Comparison of ENCODE assay signal across 8 cellular contexts in the genomic region with DNA sequence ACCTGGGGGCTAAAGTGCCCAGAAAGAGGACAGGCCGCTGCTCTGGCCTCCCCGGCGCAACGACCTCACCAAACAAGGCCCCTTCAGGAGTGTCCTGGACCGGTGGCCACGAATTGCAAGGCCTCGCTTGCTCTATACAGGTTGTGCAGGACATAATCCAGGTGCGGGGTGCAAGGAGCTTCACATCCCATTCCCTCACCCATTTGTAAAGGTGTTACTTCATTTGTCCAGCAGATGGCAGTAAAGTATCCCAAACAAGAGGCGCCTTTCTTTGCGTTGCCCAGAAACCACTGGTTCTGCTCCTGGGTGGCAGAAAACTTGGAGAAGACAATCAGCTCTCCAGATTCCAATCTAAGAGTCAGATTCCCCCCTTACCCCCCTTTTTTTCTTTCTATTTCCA. TPM values are rescaled to one million over a fixed set of nuclear protein-coding genes. Genes with fewer than 3 reads are reported as not detected.
A peak's percentile ranks its signal among the peaks of the same experiment; 100 is the strongest.
DNase-seq lines count a peak whose midpoint lies in the region; ATAC-seq and TF ChIP-seq lines count a peak whose summit lies in the region.

No MANE protein-coding gene starts in this region.

- no peaks in the 10 kb centered on the region for H3K36me3 ChIP-seq in fibroblast of lung (ENCODE audit: control insufficient read depth, insufficient read depth, low read length)

- ATAC-seq in T-helper 17 cell (peak; percentile 69), HG02798 (IDR thresholded peaks at IDR 0.05; ENCODE audit: poor library complexity, unreplicated experiment) (no peak), GM18519 (IDR thresholded peaks at IDR 0.05; ENCODE audit: low FRiP score, unreplicated experiment) (no peak)
- ATAC-seq in natural killer cell treated with Interleukin-12 subunit alpha and Interleukin-12 subunit beta and Interleukin-15 and Interleukin-18, amount 100 ng/mL, for 72 hours, result peak; percentile 59 to 68

- H3K4me1 Mint-ChIP-seq in T-helper 17 cell, result peaks cover 1% of the 10 kb centered on the region
- no peaks in the 10 kb centered on the region for H3K4me1 Mint-ChIP-seq in natural killer cell treated with Interleukin-12 subunit alpha and Interleukin-12 subunit beta and Interleukin-15 and Interleukin-18, amount 100 ng/mL, for 72 hours (ENCODE audit: low read depth in 2 of 2)

- no peaks in the 10 kb centered on the region for H3K9me3 Mint-ChIP-seq in natural killer cell treated with Interleukin-12 subunit alpha and Interleukin-12 subunit beta and Interleukin-15 and Interleukin-18, amount 100 ng/mL, for 72 hours

- DNase-seq in AG09319 (ENCODE audit: extremely low read depth, low read depth) (peak; percentile 43), GDM1 (lab: John Stamatoyannopoulos, UW) (peak; percentile 17), NCI-H146 (lab: John Stamatoyannopoulos, UW) (peak; percentile 60), T-helper 17 cell (no peak), fibroblast of lung (ENCODE audit: low read depth in 2 of 2) (peak; percentile 48 to 77)
- DNase-seq in natural killer cell treated with Interleukin-12 subunit alpha and Interleukin-12 subunit beta and Interleukin-15 and Interleukin-18, amount 100 ng/mL, for 72 hours (ENCODE audit: low spot score), result peak; percentile 75

- no peak overlapping the region for H3K27ac Mint-ChIP-seq in T-helper 17 cell
- H3K27ac Mint-ChIP-seq in natural killer cell treated with Interleukin-12 subunit alpha and Interleukin-12 subunit beta and Interleukin-15 and Interleukin-18, amount 100 ng/mL, for 72 hours, result no peak overlapping the region

- H3K27ac ChIP-seq in fibroblast of lung (ENCODE audit: insufficient read depth, low read length), result no peak overlapping the region

- H2AFZ ChIP-seq in fibroblast of lung (ENCODE audit: low read length), result no peak overlapping the region

- no peak overlapping the region for H3K9ac ChIP-seq in fibroblast of lung (ENCODE audit: insufficient read depth, low read length)

- H4K20me1 ChIP-seq in fibroblast of lung (ENCODE audit: control insufficient read depth, extremely low read depth, insufficient read depth, low read length), result no peaks in the 10 kb centered on the region

- TF ChIP-seq CTCF in AG09319 (IDR thresholded peaks at IDR 0.05; ENCODE audit: low read depth, low read length) (peak; percentile 65), fibroblast of lung (conservative IDR thresholded peaks at IDR 0.05 in 1 of 2, IDR thresholded peaks at IDR 0.05 in 1 of 2; ENCODE audit: low read depth in 1 of 2, low read length in 2 of 2) (peak; percentile 74)

- H3K9me3 ChIP-seq in T-helper 17 cell (ENCODE audit: control insufficient read depth, low read length, poor library complexity, severe bottlenecking) (no peaks in the 10 kb centered on the region), fibroblast of lung (ENCODE audit: control insufficient read depth, insufficient read depth, low read depth, low read length) (no peaks in the 10 kb centered on the region)

- no peak overlapping the region for H3K4me2 ChIP-seq in fibroblast of lung (ENCODE audit: extremely low read depth, insufficient read depth, low read length)

- H3K4me3 Mint-ChIP-seq in T-helper 17 cell, result no peak overlapping the region
- H3K4me3 Mint-ChIP-seq in natural killer cell treated with Interleukin-12 subunit alpha and Interleukin-12 subunit beta and Interleukin-15 and Interleukin-18, amount 100 ng/mL, for 72 hours, result no peak overlapping the region

- no peaks in the 10 kb centered on the region for H3K4me1 ChIP-seq in fibroblast of lung (ENCODE audit: control insufficient read depth, extremely low read depth, insufficient read depth, low read length)

- H3K27me3 ChIP-seq in fibroblast of lung (ENCODE audit: control insufficient read depth, insufficient read depth, low read length), result peaks cover 4% of the 10 kb centered on the region

- peaks cover 8% of the 10 kb centered on the region for H3K36me3 Mint-ChIP-seq in T-helper 17 cell (ENCODE audit: low read depth)
- H3K36me3 Mint-ChIP-seq in natural killer cell treated with Interleukin-12 subunit alpha and Interleukin-12 subunit beta and Interleukin-15 and Interleukin-18, amount 100 ng/mL, for 72 hours, result peaks cover 7% of the 10 kb centered on the region

- H3K79me2 ChIP-seq in fibroblast of lung (ENCODE audit: control insufficient read depth, insufficient read depth, low read length), result no peaks in the 10 kb centered on the region

- H3K4me3 ChIP-seq in fibroblast of lung (replicated peaks in 1 of 4; ENCODE audit: control extremely low read depth in 1 of 4, insufficient read depth in 1 of 4, low read depth in 3 of 4, low read length in 4 of 4), result no peak overlapping the region

- peaks cover 76% of the 10 kb centered on the region for H3K27me3 Mint-ChIP-seq in T-helper 17 cell
- H3K27me3 Mint-ChIP-seq in natural killer cell treated with Interleukin-12 subunit alpha and Interleukin-12 subunit beta and Interleukin-15 and Interleukin-18, amount 100 ng/mL, for 72 hours, result peaks cover 29 to 62% of the 10 kb centered on the region in 2 donors

RNA-seq across cellular contexts. Expression of gene PRDM11, which starts 35.9 kb away (rescaled TPM):
- total RNA-seq in T-helper 17 cell, result 1 to 10 TPM; 4.6 to 6.5 TPM
- total RNA-seq in fibroblast of lung, result 3.9 and 4.0 TPM in 2 replicates
- polyA plus RNA-seq in fibroblast of lung, result 1.2 and 3.1 TPM in 2 replicates
- 1.5 and 3.6 TPM in 2 replicates for polyA plus RNA-seq in fibroblast of lung (2012)
- 2.8 and 7.4 TPM in 2 replicates for polyA minus RNA-seq in fibroblast of lung (ENCODE audit: low replicate concordance)
- 1 to 10 TPM; 3.5 to 6.6 TPM for total RNA-seq in natural killer cell treated with Interleukin-12 subunit alpha and Interleukin-12 subunit beta and Interleukin-15 and Interleukin-18, amount 100 ng/mL, for 72 hours

Comparison
In these comparisons a context has a peak if more than half of its experiments do, and no peak if none do; other contexts are left out.
1. DNase-seq: peak in AG09319 (single experiment), GDM1 (single experiment), NCI-H146 (single experiment), fibroblast of lung (2 of 2) and natural killer cell treated with Interleukin-12 subunit alpha and Interleukin-12 subunit beta and Interleukin-15 and Interleukin-18, amount 100 ng/mL, for 72 hours (single experiment); none in T-helper 17 cell (0 of 3).
2. ATAC-seq: peak in T-helper 17 cell (single experiment) and natural killer cell treated with Interleukin-12 subunit alpha and Interleukin-12 subunit beta and Interleukin-15 and Interleukin-18, amount 100 ng/mL, for 72 hours (2 of 2); none in HG02798 (single experiment) and GM18519 (single experiment).